Comparison of ENCODE assay signal across 9 cellular contexts in the genomic region with DNA sequence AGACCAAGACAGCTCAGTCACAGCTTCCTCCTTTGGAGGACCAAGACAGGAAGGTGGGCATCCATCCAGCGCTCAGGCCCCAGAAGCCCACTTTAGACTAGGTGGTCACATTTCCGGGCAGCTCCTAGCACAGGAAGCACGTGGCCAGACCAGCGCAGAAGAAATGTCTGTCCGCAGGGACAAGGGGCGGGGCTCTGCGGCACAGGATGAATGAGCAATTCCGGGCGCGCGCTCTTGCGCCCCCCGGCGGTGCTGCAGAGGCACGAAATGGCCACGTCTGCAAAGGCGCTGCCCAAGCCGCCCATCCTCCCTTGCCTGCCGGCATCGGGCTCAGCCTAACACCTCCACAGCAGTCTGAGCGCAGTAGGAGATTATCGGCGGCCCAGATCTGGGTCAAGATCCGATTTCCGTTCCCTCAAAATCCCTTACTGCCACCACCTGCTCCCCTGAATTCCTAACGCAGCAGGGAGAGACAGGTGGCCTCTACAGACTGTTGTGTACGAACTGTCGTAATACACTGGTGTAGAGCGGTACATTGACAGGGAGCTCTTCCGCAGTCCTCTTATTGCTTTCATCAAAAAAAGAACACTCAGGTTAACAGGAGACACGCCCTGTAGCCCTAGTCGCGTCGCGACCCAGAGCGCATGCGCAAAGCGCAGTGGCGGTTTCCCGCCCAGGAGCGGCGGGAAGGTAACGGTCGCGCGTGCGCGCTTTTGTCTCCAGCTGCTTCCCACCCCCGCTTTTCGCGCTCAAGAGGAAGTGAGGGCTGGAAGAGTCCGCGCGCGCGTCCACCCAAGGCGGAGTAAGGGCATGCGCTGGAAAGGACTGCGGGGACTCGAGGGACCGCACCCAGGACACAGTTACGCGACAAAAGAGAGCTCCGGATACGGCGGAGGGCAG. TPM values are rescaled to one million over a fixed set of nuclear protein-coding genes. Genes with fewer than 3 reads are reported as not detected.
DNase-seq lines count a peak whose midpoint lies in the region; ATAC-seq, FAIRE-seq and TF ChIP-seq lines count a peak whose summit lies in the region.
"Had no signal": no experiment of that assay in that cellular context is flagged by ENCODE, and none has a peak within 500 bp of the region (broad histone marks: within the 10 kb centered on the region; RNA-seq: fewer than 3 reads in every experiment).

No MANE protein-coding gene starts in this region.

- peaks cover 45% of the 10 kb centered on the region for H3K4me1 Mint-ChIP-seq in central memory CD8-positive, alpha-beta T cell

- H3K27me3 Mint-ChIP-seq in central memory CD8-positive, alpha-beta T cell, result no peaks in the 10 kb centered on the region

- peak overlapping the region; percentile 96 for H3K27ac Mint-ChIP-seq in central memory CD8-positive, alpha-beta T cell (ENCODE audit: low read depth)

- ATAC-seq in GM19035 (IDR thresholded peaks at IDR 0.05; ENCODE audit: unreplicated experiment) (peak; percentile 54), HG03342 (IDR thresholded peaks at IDR 0.05; ENCODE audit: unreplicated experiment) (peak; percentile 46)
- ATAC-seq in activated CD4-positive, CD25-positive, alpha-beta regulatory T cell treated with anti-CD3 and anti-CD28 coated beads, Interleukin-2, amount 50 U/mL, for 24 hours, result peak; percentile 64 to 66
- ATAC-seq in central memory CD8-positive, alpha-beta T cell (replicated peaks; ENCODE audit: extremely low read depth, poor library complexity, severe bottlenecking), result peak; percentile 73

- H3K9me3 Mint-ChIP-seq in central memory CD8-positive, alpha-beta T cell, result no peaks in the 10 kb centered on the region

- TF ChIP-seq CTCF in kidney (IDR thresholded peaks at IDR 0.05; ENCODE audit: borderline replicate concordance, extremely low read depth, insufficient read depth), result peak; percentile 81

- H3K4me3 ChIP-seq in kidney (ENCODE audit: low read length in 2 of 2), result peak overlapping the region; percentile 94 to 99

- intact Hi-C loops in kidney (cut with DNase I), result no loop called here

- peak overlapping the region; percentile 98 for H3K4me3 Mint-ChIP-seq in central memory CD8-positive, alpha-beta T cell

- no peak for FAIRE-seq in kidney (lab: Jason Lieb, UNC)
- FAIRE-seq: TTC549 had no signal

- peak overlapping the region; percentile 99 to 100 for H3K27ac ChIP-seq in kidney (ENCODE audit: low read depth in 2 of 2, low read length in 2 of 2)

- no peaks in the 10 kb centered on the region for H3K9me3 ChIP-seq in kidney (ENCODE audit: control insufficient read depth in 1 of 2, low read length in 2 of 2)

- peak; percentile 91 to 93 for DNase-seq in AML-193 (lab: John Stamatoyannopoulos, UW)
- DNase-seq in NCI-H446 (lab: John Stamatoyannopoulos, UW), result peak; percentile 77 to 92
- DNase-seq in central memory CD8-positive, alpha-beta T cell (ENCODE audit: low spot score in 2 of 2), result peak; percentile 81 to 85
- DNase-seq in kidney, result peak; percentile 98
- DNase-seq in stimulated activated CD4-positive, alpha-beta T cell treated with anti-CD3 and anti-CD28 coated beads, Interleukin-12 subunit alpha, Interleukin-12 subunit beta, amount 100 ng/mL, for 48 hours (ENCODE audit: low read depth in 2 of 3, low spot score in 1 of 3), result peak; percentile 87 to 90 (median 90)

- peaks cover 11 to 27% of the 10 kb centered on the region in 2 donors for H3K36me3 ChIP-seq in kidney (ENCODE audit: control insufficient read depth in 1 of 2, insufficient read depth in 2 of 2, low read length in 2 of 2)

- H3K9ac ChIP-seq in kidney (ENCODE audit: low read length in 2 of 2), result peak overlapping the region; percentile 99 to 100

- peaks cover 45% of the 10 kb centered on the region for H3K36me3 Mint-ChIP-seq in central memory CD8-positive, alpha-beta T cell (ENCODE audit: insufficient read depth)

- peaks cover 5 to 18% of the 10 kb centered on the region in 2 donors for H3K4me1 ChIP-seq in kidney (ENCODE audit: control insufficient read depth in 1 of 2, insufficient read depth in 1 of 2, low read depth in 1 of 2, low read length in 2 of 2)

RNA-seq across cellular contexts. Expression of a gene that starts 0.8 kb away (rescaled TPM):
- total RNA-seq in kidney, result 537 TPM
- 533 TPM for polyA plus RNA-seq in kidney (ENCODE audit: insufficient read depth, low read depth, low replicate concordance)

RNA-seq across cellular contexts. Expression of a gene that starts 19.8 kb away (rescaled TPM):
- 64.8 TPM for total RNA-seq in kidney
- polyA plus RNA-seq in kidney (ENCODE audit: insufficient read depth, low read depth, low replicate concordance), result 21.2 TPM

RNA-seq across cellular contexts. Expression of a gene that starts 35.8 kb away (rescaled TPM):
- total RNA-seq in kidney, result 1.6 TPM
- 0.54 TPM for polyA plus RNA-seq in kidney (ENCODE audit: insufficient read depth, low read depth, low replicate concordance)

RNA-seq across cellular contexts. Expression of a gene that starts 58.5 kb away (rescaled TPM):
- 94.3 TPM for total RNA-seq in kidney
- polyA plus RNA-seq in kidney (ENCODE audit: insufficient read depth, low read depth, low replicate concordance), result 128 TPM

Comparison
In these comparisons a context has a peak if more than half of its experiments do, and no peak if none do; other contexts are left out.
1. Peak in every context shown above with its lines: DNase-seq, ATAC-seq, H3K4me3 ChIP-seq and H3K27ac ChIP-seq.